8 cellular contexts compared by ENCODE assay signal in the genomic region with DNA sequence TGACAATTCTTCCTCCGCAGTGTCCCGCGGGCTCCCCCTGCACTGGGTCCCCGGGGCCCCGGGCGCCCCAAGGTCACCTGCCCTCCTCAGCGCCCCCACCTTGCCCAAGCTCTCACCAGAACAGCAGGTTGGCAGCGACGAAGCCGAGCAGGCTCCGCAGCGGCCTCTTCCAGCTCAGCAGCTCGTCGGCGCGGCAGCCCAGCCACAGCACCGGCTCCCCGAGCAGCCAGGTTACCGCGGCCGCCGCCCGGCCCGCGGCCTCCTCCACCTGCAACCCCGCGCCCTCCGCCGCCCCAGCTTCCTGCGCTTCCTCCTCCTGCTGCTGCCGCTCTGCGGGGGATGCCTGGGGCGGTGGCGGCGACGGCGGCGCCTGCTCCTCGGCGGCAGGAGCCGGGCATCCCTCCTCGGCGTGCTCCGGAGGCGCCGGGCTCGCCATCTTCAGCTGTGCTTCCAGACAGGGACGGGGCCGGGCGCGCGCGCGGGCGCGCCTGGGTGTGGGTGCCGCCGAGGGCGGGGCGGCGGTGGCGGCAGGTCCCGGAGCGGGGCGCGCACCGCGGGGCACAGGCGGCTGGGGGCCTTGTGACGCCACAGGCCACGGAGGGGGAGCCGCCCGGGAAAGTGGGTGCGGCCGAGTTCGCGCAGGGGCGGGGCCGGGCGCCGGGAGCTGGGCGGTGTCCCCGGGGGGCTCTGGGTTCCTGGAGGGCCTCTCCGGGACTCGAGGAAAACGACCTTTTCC. TPM values are rescaled to one million over a fixed set of nuclear protein-coding genes. Genes with fewer than 3 reads are reported as not detected.
DNase-seq lines count a peak whose midpoint lies in the region; ATAC-seq, FAIRE-seq and TF ChIP-seq lines count a peak whose summit lies in the region.

A gene with protein sequence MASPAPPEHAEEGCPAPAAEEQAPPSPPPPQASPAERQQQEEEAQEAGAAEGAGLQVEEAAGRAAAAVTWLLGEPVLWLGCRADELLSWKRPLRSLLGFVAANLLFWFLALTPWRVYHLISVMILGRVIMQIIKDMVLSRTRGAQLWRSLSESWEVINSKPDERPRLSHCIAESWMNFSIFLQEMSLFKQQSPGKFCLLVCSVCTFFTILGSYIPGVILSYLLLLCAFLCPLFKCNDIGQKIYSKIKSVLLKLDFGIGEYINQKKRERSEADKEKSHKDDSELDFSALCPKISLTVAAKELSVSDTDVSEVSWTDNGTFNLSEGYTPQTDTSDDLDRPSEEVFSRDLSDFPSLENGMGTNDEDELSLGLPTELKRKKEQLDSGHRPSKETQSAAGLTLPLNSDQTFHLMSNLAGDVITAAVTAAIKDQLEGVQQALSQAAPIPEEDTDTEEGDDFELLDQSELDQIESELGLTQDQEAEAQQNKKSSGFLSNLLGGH (minus strand): TSS at position 462 of the 736 bp plus-strand sequence. CDS start 26 bp downstream, at position 436.

- CTCF ChIA-PET in IMR-90 (lab: Yijun Ruan, JAX) = interaction anchor here (0.7 kb wide), 1 partner anchor 38 kb away, joined by 3 read pairs; no protein-coding TSS in a partner anchor
- CTCF ChIA-PET in MCF 10A (lab: Yijun Ruan, JAX) = interaction anchor here (1.2 kb wide), 1 partner anchor 15 kb away, joined by 4 read pairs; no protein-coding TSS in a partner anchor

- no peak within 1 kb of the TSS for H2AK5ac ChIP-seq in IMR-90 (ENCODE audit: low read depth, low read length)

- H3K9me3 ChIP-seq in IMR-90 (ENCODE audit: control insufficient read depth, insufficient read depth, low read length) (no peaks in the 10 kb centered on the region), keratinocyte (ENCODE audit: control insufficient read depth, low read depth, low read length) (no peaks in the 10 kb centered on the region)

- H3K79me1 ChIP-seq in IMR-90 (ENCODE audit: low read depth in 1 of 2, low read length in 2 of 2) = no peaks in the 10 kb centered on the region

- no peak within 1 kb of the TSS for H2BK5ac ChIP-seq in IMR-90 (ENCODE audit: low read depth, low read length, poor library complexity, severe bottlenecking)

- no peak within 1 kb of the TSS for H2AK9ac ChIP-seq in IMR-90 (replicated peaks; ENCODE audit: low read depth, low read length, poor library complexity)

- H3K4me2 ChIP-seq in IMR-90 (ENCODE audit: low read depth, low read length) (peak within 1 kb of the TSS; percentile 60), keratinocyte (ENCODE audit: control insufficient read depth, extremely low read depth, insufficient read depth, low read depth, low read length) (peak within 1 kb of the TSS; percentile 87)

- no peak within 1 kb of the TSS for H3K18ac ChIP-seq in IMR-90 (ENCODE audit: low read depth, low read length)

- H3K14ac ChIP-seq in IMR-90 (replicated peaks; ENCODE audit: low read depth, low read length) = no peak within 1 kb of the TSS

- peak; percentile 77 for ATAC-seq in GM21381 (IDR thresholded peaks at IDR 0.05; ENCODE audit: unreplicated experiment)
- peak; percentile 91 for ATAC-seq in IMR-90 (ENCODE audit: low read depth)

- no peak within 1 kb of the TSS for H4K91ac ChIP-seq in IMR-90 (ENCODE audit: insufficient read depth, low read depth, low read length)

- H3K27ac ChIP-seq in IMR-90 (ENCODE audit: insufficient read depth, low read length) (no peak within 1 kb of the TSS), keratinocyte (ENCODE audit: control insufficient read depth, insufficient read depth, low read length) (no peak within 1 kb of the TSS)

- TF ChIP-seq POLR2A in IMR-90 (IDR thresholded peaks at IDR 0.05; ENCODE audit: low read depth, low read length) = no peak

- dilution Hi-C loops in IMR-90 (cut with HindIII; ENCODE audit: low sequenced_read_pairs, unreplicated experiment) (no loop called here), keratinocyte (cut with MboI; ENCODE audit: extremely low pct_ligation_motif_present, low sequenced_read_pairs) (no loop called here)

- no peaks in the 10 kb centered on the region for H3K9me3 Mint-ChIP-seq in MCF 10A (ENCODE audit: unreplicated experiment)

- in situ Hi-C loops in IMR-90 (cut with MboI; ENCODE audit: low sequenced_read_pairs) = no loop called here

- no peaks in the 10 kb centered on the region for H3K27me3 Mint-ChIP-seq in MCF 10A (ENCODE audit: insufficient read depth, unreplicated experiment)

- no peak within 1 kb of the TSS for H3K4ac ChIP-seq in IMR-90 (ENCODE audit: low read depth, low read length)

- no peak within 1 kb of the TSS for H2BK120ac ChIP-seq in IMR-90 (ENCODE audit: low read depth, low read length)

- no peak within 1 kb of the TSS for H3K23ac ChIP-seq in IMR-90 (ENCODE audit: low read depth, low read length)

- WGBS in IMR-90 (ENCODE audit: extremely low coverage in 2 of 2, insufficient read length in 1 of 2), 2 experiments = 1% methylated on average over 27 of the region's 86 CpGs; no CpG with 5 or more reads in 1 of the 2 experiments

- H3K36me3 Mint-ChIP-seq in MCF 10A (ENCODE audit: insufficient read depth, unreplicated experiment) = no peaks in the 10 kb centered on the region

- no peak within 1 kb of the TSS for H3K4me3 Mint-ChIP-seq in MCF 10A (ENCODE audit: unreplicated experiment)

- no peak within 1 kb of the TSS for H4K5ac ChIP-seq in IMR-90 (ENCODE audit: low read depth, low read length)

- H3K9me1 ChIP-seq in IMR-90 (ENCODE audit: insufficient read depth, low read length) (no peaks in the 10 kb centered on the region), keratinocyte (ENCODE audit: control insufficient read depth, extremely low read depth, insufficient read depth, low read length) (no peaks in the 10 kb centered on the region)

- intact Hi-C loops in IMR-90 (cut with micrococcal nuclease) = no loop called here
- intact Hi-C loops in MCF 10A (cut with micrococcal nuclease) = loop anchor here (2.0 kb wide), 2 partner anchors 64 to 574 kb away; no protein-coding TSS in a partner anchor

- H4K8ac ChIP-seq in IMR-90 (ENCODE audit: low read depth in 2 of 2, low read length in 2 of 2) = no peak within 1 kb of the TSS

- H3K4me1 Mint-ChIP-seq in MCF 10A (ENCODE audit: insufficient read depth, unreplicated experiment) = peaks cover 8% of the 10 kb centered on the region

- H2AFZ ChIP-seq in IMR-90 (replicated peaks; ENCODE audit: low read length, poor library complexity) (peak within 1 kb of the TSS; percentile 84), keratinocyte (ENCODE audit: control insufficient read depth, low read length) (peak within 1 kb of the TSS; percentile 65)

- H3K36me3 ChIP-seq in IMR-90 (ENCODE audit: control insufficient read depth, insufficient read depth, low read length) (no peaks in the 10 kb centered on the region), keratinocyte (ENCODE audit: control insufficient read depth in 2 of 2, extremely low read depth in 1 of 2, insufficient read depth in 2 of 2, low read length in 2 of 2) (no peaks in the 10 kb centered on the region)

- no TSS peak for BruUV-seq in IMR-90 (replicated peaks; lab: Mats Ljungman, UMichigan)
- no TSS peak for BruUV-seq in MCF 10A (replicated peaks; lab: Mats Ljungman, UMichigan)

- FAIRE-seq in keratinocyte (lab: Jason Lieb, UNC) = no peak

- H3K9ac ChIP-seq in IMR-90 (ENCODE audit: low read depth, low read length) (no peak within 1 kb of the TSS), keratinocyte (ENCODE audit: control insufficient read depth, extremely low read depth, insufficient read depth, low read length) (no peak within 1 kb of the TSS)

- no peak within 1 kb of the TSS for H2BK15ac ChIP-seq in IMR-90 (ENCODE audit: low read depth, low read length)

- H2BK20ac ChIP-seq in IMR-90 (ENCODE audit: low read depth, low read length) = no peak within 1 kb of the TSS

- H3K79me2 ChIP-seq in keratinocyte (ENCODE audit: control insufficient read depth, insufficient read depth, low read length) = no peaks in the 10 kb centered on the region

- POLR2A ChIA-PET in IMR-90 (lab: Charles Lee; ENCODE audit: unreplicated experiment) = no interaction called here
- POLR2A ChIA-PET in MCF 10A (lab: Yijun Ruan, JAX) = interaction anchor here (0.7 to 1.9 kb wide), 5 partner anchors 9 to 126 kb away, joined by 3 to 9 read pairs (median 5); no protein-coding TSS in a partner anchor

- no peak within 1 kb of the TSS for H3K56ac ChIP-seq in IMR-90 (ENCODE audit: extremely low read depth, insufficient read depth, low read length)

- DNase-seq in D341Med (ENCODE audit: low spot score) (peak; percentile 79), IMR-90 (no peak), UCSD-AML1 (lab: John Stamatoyannopoulos, UW; ENCODE audit: unreplicated experiment) (peak; percentile 16), MCF 10A (ENCODE audit: unreplicated experiment) (peak; percentile 23), keratinocyte (ENCODE audit: low read depth, low spot score) (no peak), NCI-H2029 treated with DMSO at 0.1 percent for 48 hours (lab: John Stamatoyannopoulos, UW) (no peak)
- DNase-seq in stimulated activated CD4-positive, alpha-beta T cell treated with anti-CD3 and anti-CD28 coated beads, Interleukin-15, amount 100 ng/mL, for 1 hour (ENCODE audit: low read depth in 1 of 2, low spot score in 1 of 2) = peak; percentile 74 to 79

- H3K27ac Mint-ChIP-seq in MCF 10A (ENCODE audit: low read depth, unreplicated experiment) = no peak within 1 kb of the TSS

- H3K4me3 ChIP-seq in IMR-90 (ENCODE audit: insufficient read depth, low read depth, low read length) (peak within 1 kb of the TSS; percentile 45), keratinocyte (ENCODE audit: control insufficient read depth in 2 of 3, extremely low read depth in 1 of 3, insufficient read depth in 2 of 3, low read depth in 1 of 3, low read length in 3 of 3) (peak within 1 kb of the TSS; percentile 43 to 67 (median 61))

- H4K20me1 ChIP-seq in IMR-90 (ENCODE audit: insufficient read depth, low read length) (no peaks in the 10 kb centered on the region), keratinocyte (ENCODE audit: control insufficient read depth, extremely low read depth, insufficient read depth, low read length) (no peaks in the 10 kb centered on the region)

- peaks cover 2% of the 10 kb centered on the region; the same call in 1 of the 2 replicates for H3K4me1 ChIP-seq in IMR-90 (ENCODE audit: control insufficient read depth, insufficient read depth, low read length)
- H3K4me1 ChIP-seq in keratinocyte (ENCODE audit: control insufficient read depth, extremely low read depth, insufficient read depth, low read length) = peaks cover 7% of the 10 kb centered on the region

- H3K27me3 ChIP-seq in IMR-90 (ENCODE audit: control insufficient read depth, insufficient read depth, low read length) (peaks cover 59% of the 10 kb centered on the region), keratinocyte (ENCODE audit: control insufficient read depth, extremely low read depth, insufficient read depth, low read length) (peaks cover 16% of the 10 kb centered on the region)

- TF ChIP-seq CTCF in IMR-90 (conservative IDR thresholded peaks at IDR 0.05; ENCODE audit: low read depth, low read length) (no peak), MCF 10A (IDR thresholded peaks at IDR 0.05; ENCODE audit: unreplicated experiment) (no peak), keratinocyte (optimal IDR thresholded peaks at IDR 0.05 in 1 of 3, IDR thresholded peaks at IDR 0.05 in 1 of 3, conservative IDR thresholded peaks at IDR 0.05 in 1 of 3; ENCODE audit: extremely low read depth in 1 of 3, insufficient read depth in 2 of 3, low read length in 3 of 3) (no peak)

- no peak for TF ChIP-seq RAD21 in IMR-90 (IDR thresholded peaks at IDR 0.05; ENCODE audit: low read length)

RNA-seq across cellular contexts. Expression of the gene that starts here (rescaled TPM):
- not detected in 2 replicates for total RNA-seq in IMR-90 (2012; rRNA removed)
- 0.17 TPM in 1 of 2 replicates, not detected in the other for polyA plus RNA-seq in IMR-90 (2012; rRNA removed)
- 0.01 TPM in 1 of 2 replicates, not detected in the other for polyA plus RNA-seq in IMR-90 (2012; cell fraction: cytosol; rRNA removed)
- not detected in 2 replicates for polyA plus RNA-seq in IMR-90 (2012; cell fraction: nucleus; rRNA removed; ENCODE audit: low replicate concordance)
- total RNA-seq in MCF 10A (2022) = 4.9 and 5.3 TPM in 2 replicates
- polyA plus RNA-seq in keratinocyte = 4.3 to 13.6 TPM (median 7.4 TPM) in 3 replicates
- 4.5 TPM for polyA plus RNA-seq in keratinocyte (2011; ENCODE audit: low read depth)
- polyA plus RNA-seq in keratinocyte (2011; cell fraction: cytosol; rRNA removed) = 3.7 and 4.5 TPM in 2 replicates
- 17.0 and 21.3 TPM in 2 replicates for polyA plus RNA-seq in keratinocyte (2011; cell fraction: nucleus; rRNA removed)
- polyA plus RNA-seq in keratinocyte (2012; ENCODE audit: low replicate concordance) = 3.8 and 4.5 TPM in 2 replicates
- 0.92 to 13.9 TPM (median 3.6 TPM) in 3 replicates for polyA minus RNA-seq in keratinocyte
- polyA minus RNA-seq in keratinocyte (2011; cell fraction: cytosol; rRNA and poly(A)+ RNA removed) = 6.5 TPM
- 10.4 and 23.0 TPM in 2 replicates for polyA minus RNA-seq in keratinocyte (2011; cell fraction: nucleus; rRNA and poly(A)+ RNA removed)

Comparison
In these comparisons a context has a peak if more than half of its experiments do, and no peak if none do; other contexts are left out.
1. Peak in ATAC-seq, H3K4me3 ChIP-seq and H3K4me2 ChIP-seq in IMR-90; RNA of the gene not detected or under 1 TPM.
2. DNase-seq: peak in D341Med (single experiment), UCSD-AML1 (single experiment), MCF 10A (single experiment) and stimulated activated CD4-positive, alpha-beta T cell treated with anti-CD3 and anti-CD28 coated beads, Interleukin-15, amount 100 ng/mL, for 1 hour (2 of 2); none in IMR-90 (single experiment), keratinocyte (single experiment) and NCI-H2029 treated with DMSO at 0.1 percent for 48 hours (single experiment).